7 cellular contexts compared by ENCODE assay signal in the genomic region with DNA sequence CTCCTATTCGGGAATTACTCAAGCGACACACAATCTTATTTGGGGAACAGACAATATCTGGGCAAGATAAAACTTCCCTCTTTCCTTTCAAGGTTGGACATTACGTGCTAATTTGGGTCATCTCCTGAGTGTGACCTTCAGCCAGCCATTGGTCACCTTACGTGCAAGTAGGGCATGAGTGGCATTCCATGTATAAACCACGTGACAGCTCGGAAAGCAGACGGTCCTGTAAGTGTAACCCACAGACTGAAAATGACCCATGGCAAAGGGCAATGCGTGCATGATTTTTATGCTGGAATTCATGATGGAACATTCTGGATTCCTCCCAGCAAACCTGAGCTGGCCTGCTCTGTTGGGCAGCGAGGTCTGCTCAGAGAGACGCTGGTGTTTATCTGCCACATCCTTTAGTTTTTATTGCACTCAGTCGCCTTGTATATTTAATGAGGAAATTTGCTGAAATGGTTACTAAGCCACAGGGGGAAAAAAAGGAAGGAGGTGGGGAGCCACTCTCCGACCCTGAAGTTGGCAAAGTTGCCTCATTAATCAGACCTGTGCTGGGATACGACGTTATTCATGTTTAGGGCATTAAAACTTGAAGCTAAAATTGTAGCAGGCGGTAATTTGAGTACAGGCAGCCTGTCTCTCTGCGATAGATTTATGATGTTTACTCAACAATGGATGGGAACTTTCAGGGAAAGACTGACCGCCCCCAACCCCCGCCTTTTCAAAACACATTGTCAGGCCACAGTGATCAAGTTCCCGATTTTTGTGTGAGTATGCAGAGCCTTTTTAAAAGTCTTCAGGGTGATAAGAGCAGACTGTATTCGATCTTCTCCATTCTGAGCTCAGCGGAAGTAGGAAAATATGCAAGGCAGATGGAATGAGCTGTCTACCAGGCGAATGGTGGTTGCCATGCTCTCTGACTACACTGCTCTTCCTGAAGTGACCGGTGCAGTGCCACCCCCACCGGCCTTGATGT.
A peak's percentile ranks its signal among the peaks of the same experiment; 100 is the strongest.
DNase-seq lines count a peak whose midpoint lies in the region; ATAC-seq and TF ChIP-seq lines count a peak whose summit lies in the region.
"Not testable (repeated sequence)": the region's sequence is repeated elsewhere in the genome, so short reads cannot be mapped to it uniquely, and the experiment has no call there.

No MANE protein-coding gene starts in this region.

- not testable (repeated sequence) for H3K4me3 ChIP-seq in astrocyte of the spinal cord (ENCODE audit: low read depth, low read length); fibroblast of villous mesenchyme (ENCODE audit: low read depth, low read length); psoas muscle

- H3K27me3 Mint-ChIP-seq in CD14-positive monocyte (ENCODE audit: low read depth in 3 of 3); HFFc6 (ENCODE audit: insufficient read depth): not testable (repeated sequence)

- H3K36me3 ChIP-seq in psoas muscle (ENCODE audit: insufficient read depth in 1 of 2, low read depth in 1 of 2) = not testable (repeated sequence)

- not testable (repeated sequence) for H3K27me3 ChIP-seq in psoas muscle (ENCODE audit: insufficient read depth in 3 of 3, low read length in 2 of 3)

- in situ Hi-C loops in astrocyte of the spinal cord (cut with HindIII; ENCODE audit: low sequenced_read_pairs) = not testable (repeated sequence)

- WGBS in psoas muscle, 3 donors = 20 to 30% (median 25%) methylated on average over 12 to 14 of the region's 24 CpGs

- intact Hi-C loops in CD14-positive monocyte (cut with micrococcal nuclease); psoas muscle (cut with DNase I): not testable (repeated sequence)

- peak overlapping the region; percentile 55 for H3K27ac ChIP-seq in psoas muscle

- H3K36me3 Mint-ChIP-seq in CD14-positive monocyte; HFFc6 (ENCODE audit: low read depth): not testable (repeated sequence)

- peaks cover 31% of the 10 kb centered on the region for H3K4me1 Mint-ChIP-seq in CD14-positive monocyte
- peaks cover 13% of the 10 kb centered on the region for H3K4me1 Mint-ChIP-seq in HFFc6 (ENCODE audit: low read depth)

- H3K27ac Mint-ChIP-seq in CD14-positive monocyte (peak overlapping the region in 6 of 7 donors; percentile 1 to 84 (median 50)), HFFc6 (peak overlapping the region; percentile 39)

- H3K9me3 ChIP-seq in psoas muscle = not testable (repeated sequence)

- not testable (repeated sequence) for H3K4me1 ChIP-seq in psoas muscle

- ATAC-seq in psoas muscle = peak; percentile 74 to 88 (median 84)

- H3K4me3 Mint-ChIP-seq in CD14-positive monocyte (peak overlapping the region; percentile 20 to 72), HFFc6 (0 out of 2 replicates have a peak overlapping the region, but pooled peaks have one; percentile 2)

- DNase-seq in CD14-positive monocyte (ENCODE audit: low spot score); HFFc6; psoas muscle: not testable (repeated sequence)
- DNase-seq in SW480 (ENCODE audit: low spot score) (peak; percentile 76), astrocyte of the spinal cord (ENCODE audit: low read depth, low spot score) (peak; percentile 3), fibroblast of villous mesenchyme (ENCODE audit: low read depth) (peak; percentile 41), lung microvascular endothelial cell (ENCODE audit: low read depth in 2 of 2) (peak; percentile 33 to 51)

- not testable (repeated sequence) for H3K9me3 Mint-ChIP-seq in CD14-positive monocyte, HFFc6

- TF ChIP-seq CTCF in CD14-positive monocyte (IDR thresholded peaks at IDR 0.05); HFFc6 (IDR thresholded peaks at IDR 0.05); astrocyte of the spinal cord (IDR thresholded peaks at IDR 0.05; ENCODE audit: low read depth, low read length); fibroblast of villous mesenchyme (IDR thresholded peaks at IDR 0.05; ENCODE audit: insufficient read depth, low read depth, low read length); psoas muscle (IDR thresholded peaks at IDR 0.05): not testable (repeated sequence)
